Comparison of ENCODE assay signal across 17 cellular contexts in the genomic region with DNA sequence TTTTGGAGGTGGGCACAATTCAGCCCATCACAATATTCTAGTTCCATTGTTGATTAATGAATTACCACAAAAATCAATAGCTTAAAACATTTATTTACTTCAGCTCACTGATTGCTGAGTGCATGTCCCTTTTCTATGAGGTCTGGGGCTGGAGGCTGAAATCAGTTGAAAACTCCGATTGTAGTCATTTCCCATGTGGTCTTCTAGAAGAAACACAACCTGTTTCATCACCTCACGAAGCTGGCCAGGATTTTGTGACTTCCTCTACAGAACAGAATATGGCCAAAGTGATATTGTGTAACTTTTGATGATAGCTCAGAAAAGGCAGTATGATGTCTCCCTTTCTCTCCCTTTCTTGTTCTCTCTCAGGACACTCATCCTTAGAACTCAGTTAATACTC. TPM values are rescaled to one million over a fixed set of nuclear protein-coding genes. Genes with fewer than 3 reads are reported as not detected.
DNase-seq lines count a peak whose midpoint lies in the region; ATAC-seq, FAIRE-seq and TF ChIP-seq lines count a peak whose summit lies in the region.
"Had no signal": no experiment of that assay in that cellular context is flagged by ENCODE, and none has a peak within 500 bp of the region (broad histone marks: within the 10 kb centered on the region; RNA-seq: fewer than 3 reads in every experiment).

No MANE protein-coding gene starts in this region.

- no peaks in the 10 kb centered on the region for H3K9me1 ChIP-seq in K562 (ENCODE audit: control insufficient read depth, insufficient read depth, low read length)

- CTCF ChIA-PET in K562 (lab: Yijun Ruan, JAX; ENCODE audit: low intra/inter-chr PET ratio) (no interaction called here), SK-N-SH (lab: Yijun Ruan, JAX) (interaction anchor here (0.6 to 1.1 kb wide), 3 partner anchors 22 to 64 kb away, joined by 3 to 7 read pairs (median 3); no protein-coding TSS in a partner anchor)

- H3K9ac ChIP-seq in K562 (ENCODE audit: insufficient read depth in 1 of 2, low read depth in 2 of 2, low read length in 2 of 2) (no peak overlapping the region), SK-N-SH (no peak overlapping the region)

- H3K9me2 ChIP-seq in SK-N-SH = no peaks in the 10 kb centered on the region

- H4K20me1 ChIP-seq in K562 (replicated peaks; ENCODE audit: control insufficient read depth, insufficient read depth, low read length) (no peaks in the 10 kb centered on the region), SK-N-SH (ENCODE audit: insufficient read depth) (no peaks in the 10 kb centered on the region)

- H2AFZ ChIP-seq in K562 (ENCODE audit: low read depth, low read length) (no peak overlapping the region), SK-N-SH (ENCODE audit: low read depth) (no peak overlapping the region)

- H3K79me2 ChIP-seq in K562 (ENCODE audit: control insufficient read depth, insufficient read depth, low read length) (no peaks in the 10 kb centered on the region), SK-N-SH (ENCODE audit: insufficient read depth) (no peaks in the 10 kb centered on the region)

- TF ChIP-seq POLR2A in K562 (conservative IDR thresholded peaks at IDR 0.05) = no peak

- H3F3A ChIP-seq in SK-N-SH (replicated peaks; ENCODE audit: insufficient read depth) = no peaks in the 10 kb centered on the region

- H3K27ac ChIP-seq in K562 (ENCODE audit: extremely low read depth, low read depth, low read length) (no peak overlapping the region), upper lobe of right lung (no peak overlapping the region), SK-N-SH (ENCODE audit: low read depth in 2 of 2, low read length in 1 of 2) (no peak overlapping the region)
- H3K27ac ChIP-seq: SK-N-MC had no signal

- no peak for TF ChIP-seq EP300 in K562 (IDR thresholded peaks at IDR 0.05; ENCODE audit: low read length)
- TF ChIP-seq EP300 in SK-N-SH (IDR thresholded peaks at IDR 0.05; ENCODE audit: borderline replicate concordance in 1 of 2, low read depth in 1 of 2, low read length in 1 of 2) = no peak

- TF ChIP-seq RAD21 in K562 (CRISPR knock-in tag; conservative IDR thresholded peaks at IDR 0.05 in 1 of 2, IDR thresholded peaks at IDR 0.05 in 1 of 2) (no peak), SK-N-SH (IDR thresholded peaks at IDR 0.05; ENCODE audit: low read length) (no peak)

- no peaks in the 10 kb centered on the region for H3K4me1 ChIP-seq in K562 (replicated peaks in 1 of 2; ENCODE audit: control insufficient read depth in 2 of 2, insufficient read depth in 2 of 2, low read length in 2 of 2)
- no peaks in the 10 kb centered on the region for H3K4me1 ChIP-seq in upper lobe of right lung
- no peaks in the 10 kb centered on the region; a peak in 2 of 4 replicates for H3K4me1 ChIP-seq in SK-N-SH (ENCODE audit: control insufficient read depth in 1 of 2, insufficient read depth in 2 of 2, low read depth in 1 of 2, low read length in 1 of 2)

- intact Hi-C loops in K562 (cut with micrococcal nuclease) (no loop called here), upper lobe of right lung (cut with DNase I) (no loop called here)

- H3K4me3 ChIP-seq in K562 (no peak overlapping the region), upper lobe of right lung (no peak overlapping the region), SK-N-SH (ENCODE audit: low read depth in 2 of 2, low read length in 1 of 2) (no peak overlapping the region)
- H3K4me3 ChIP-seq: SK-N-MC had no signal

- DNase-seq in KBM-7 (peak; percentile 24), NOMO-1 (lab: John Stamatoyannopoulos, UW; ENCODE audit: unreplicated experiment in 2 of 2) (peak; percentile 85 to 96), K562 (ENCODE audit: extremely low read depth in 1 of 4, low spot score in 3 of 4) (no peak), upper lobe of right lung (no peak), SK-N-SH (no peak), DMS153 treated with DMSO at 0.1 percent for 48 hours (lab: John Stamatoyannopoulos, UW; ENCODE audit: unreplicated experiment) (no peak)
- DNase-seq in activated naive CD4-positive, alpha-beta T cell treated with Interleukin-2 at 50 U/mL for 16 hours = no peak
- DNase-seq: EL, HFFc6, NCI-H1105 treated with DMSO at 0.1 percent for 48 hours, NCI-H1930, NCI-H2171 treated with DMSO at 0.1 percent for 48 hours, NCI-H510A, PC-3, T-helper 17 cell had no signal

- H3K4me2 ChIP-seq in K562 (ENCODE audit: insufficient read depth, low read length) (no peak overlapping the region), SK-N-SH (no peak overlapping the region)

- 4% methylated on average over 2 of the region's 2 CpGs for WGBS in K562 (ENCODE audit: insufficient coverage, low coverage, missing lambda C conversion rate)
- WGBS in SK-N-SH (ENCODE audit: low lambda C conversion rate) = 17% methylated on average over 2 of the region's 2 CpGs

- in situ Hi-C loops in KBM-7 (cut with MboI; ENCODE audit: low pct_unique_long_range_greater_than_20kb, low sequenced_read_pairs) (no loop called here), K562 (cut with MboI) (no loop called here)

- POLR2A ChIA-PET in K562 (lab: Yijun Ruan, JAX) (interaction anchor here (0.7 kb wide), 1 partner anchor 41 kb away, joined by 3 read pairs; no protein-coding TSS in a partner anchor), SK-N-SH (lab: Yijun Ruan, JAX) (no interaction called here)

- BruUV-seq in K562 (replicated peaks; lab: Mats Ljungman, UMichigan) = no TSS peak

- TF ChIP-seq CTCF in K562 (IDR thresholded peaks at IDR 0.05 in 2 of 3, conservative IDR thresholded peaks at IDR 0.05 in 1 of 3; ENCODE audit: insufficient read depth in 2 of 3, low read depth in 1 of 3, low read length in 3 of 3) = no peak
- TF ChIP-seq CTCF in upper lobe of right lung (IDR thresholded peaks at IDR 0.05) = no peak
- no peak for TF ChIP-seq CTCF in SK-N-SH (IDR thresholded peaks at IDR 0.05)

- H3K36me3 ChIP-seq in K562 (ENCODE audit: control insufficient read depth, insufficient read depth, low read length) (no peaks in the 10 kb centered on the region), upper lobe of right lung (no peaks in the 10 kb centered on the region), SK-N-SH (replicated peaks in 1 of 2; ENCODE audit: control insufficient read depth in 1 of 2, insufficient read depth in 2 of 2, low read length in 1 of 2) (no peaks in the 10 kb centered on the region)

- peaks cover 4 to 6% of the 10 kb centered on the region in 2 experiments; a peak in 3 of 5 replicates for H3K27me3 ChIP-seq in K562 (ENCODE audit: control insufficient read depth in 2 of 2, insufficient read depth in 2 of 2, low read length in 2 of 2)
- H3K27me3 ChIP-seq in upper lobe of right lung = no peaks in the 10 kb centered on the region
- H3K27me3 ChIP-seq in SK-N-SH (ENCODE audit: insufficient read depth) = no peaks in the 10 kb centered on the region

- ATAC-seq in K562 (no peak), upper lobe of right lung (peak; percentile 67)
- ATAC-seq: PC-3, T-helper 17 cell had no signal

- FAIRE-seq in K562 (lab: Jason Lieb, UNC) = no peak

- H3K9me3 ChIP-seq in K562 (replicated peaks; ENCODE audit: control insufficient read depth, insufficient read depth, low read depth, low read length) (no peaks in the 10 kb centered on the region), upper lobe of right lung (no peaks in the 10 kb centered on the region), SK-N-SH (no peaks in the 10 kb centered on the region)

TF ChIP-seq in K562, 482 proteins besides CTCF, POLR2A, EP300 and RAD21:
- TF ChIP-seq CEBPB (tag; IDR thresholded peaks at IDR 0.05) (peak; percentile 38; the same call in 1 of the 2 replicates), CEBPG (CRISPR knock-in tag; IDR thresholded peaks at IDR 0.05) (no peak), CEBPG (tag; conservative IDR thresholded peaks at IDR 0.05 in 1 of 2, IDR thresholded peaks at IDR 0.05 in 1 of 2) (peak; percentile 45 to 71; a peak in 3 of 4 replicates), RBM15 (IDR thresholded peaks at IDR 0.05; ENCODE audit: insufficient read depth, low read length) (no peak)

RNA-seq across cellular contexts. Expression of a gene that starts 44.1 kb away (rescaled TPM):
- 0.11 and 0.46 TPM in 2 replicates for total RNA-seq in K562 (2011; cell fraction: chromatin; rRNA removed; ENCODE audit: low replicate concordance)
- under 0.01 TPM in 1 of 2 replicates, not detected in the other for total RNA-seq in K562 (2011; cell fraction: nucleolus; rRNA removed)
- total RNA-seq in K562 (2011; cell fraction: nucleoplasm; rRNA removed) = 0.15 TPM in 1 of 2 replicates, not detected in the other
- total RNA-seq in K562 (2014; rRNA removed) (0.98 and 1.1 TPM in 2 replicates), K562 (2014; rRNA removed; fragmentation: Illumina TruSeq; extraction: Trizol) (2.6 and 2.7 TPM in 2 replicates), K562 (2015; rRNA removed; fragmentation: Illumina TruSeq; extraction: Trizol) (4.9 and 5.6 TPM in 2 replicates), K562 (2021) (2.8 and 4.9 TPM in 2 replicates), upper lobe of right lung (24.2 TPM)
- polyA plus RNA-seq in K562 (2011; rRNA removed) (0.84 and 1.1 TPM in 2 replicates), K562 (2014; fragmentation: Illumina TruSeq; extraction: Trizol) (2.4 and 4.0 TPM in 2 replicates), K562 (2014; fragmentation: Nextera tagmentation; extraction: Ambion mirVana) (1 to 10 TPM; 2.8 to 3.3 TPM), K562 (2014; rRNA removed) (1.3 and 3.0 TPM in 2 replicates), SK-N-SH (2012; rRNA removed) (0.08 and 0.13 TPM in 2 replicates)
- 0.21 and 0.47 TPM in 2 replicates for polyA plus RNA-seq in K562 (2011; cell fraction: cytosol; rRNA removed)
- polyA plus RNA-seq in K562 (2011; cell fraction: nucleus; rRNA removed) = 0.65 and 1.3 TPM in 2 replicates
- 3.7 and 12.1 TPM in 2 replicates for polyA plus RNA-seq in K562 (2012)
- polyA minus RNA-seq in K562 (2011; rRNA and poly(A)+ RNA removed) = 1.2 TPM in 2 replicates
- polyA minus RNA-seq in K562 (2011; cell fraction: cytosol; rRNA and poly(A)+ RNA removed) = 0.36 TPM in 1 of 2 replicates, not detected in the other
- 0.78 and 0.81 TPM in 2 replicates for polyA minus RNA-seq in K562 (2011; cell fraction: nucleus; rRNA and poly(A)+ RNA removed)
- 0.13 and 0.17 TPM in 2 replicates for polyA plus RNA-seq in SK-N-SH (2012; cell fraction: cytosol; rRNA removed)
- polyA plus RNA-seq in SK-N-SH (2012; cell fraction: nucleus; rRNA removed) = 0.19 and 0.23 TPM in 2 replicates
- total RNA-seq: HFFc6 had no signal
- polyA plus RNA-seq: BJ had no signal

Comparison
In these comparisons a context has a peak if more than half of its experiments do, and no peak if none do; other contexts are left out.
1. DNase-seq: peak in KBM-7 (single experiment) and NOMO-1 (2 of 2); none in K562 (0 of 4), upper lobe of right lung (single experiment), SK-N-SH (single experiment), DMS153 treated with DMSO at 0.1 percent for 48 hours (single experiment) and activated naive CD4-positive, alpha-beta T cell treated with Interleukin-2 at 50 U/mL for 16 hours (single experiment).